Comparison of ENCODE assay signal across 8 cellular contexts in the genomic region with DNA sequence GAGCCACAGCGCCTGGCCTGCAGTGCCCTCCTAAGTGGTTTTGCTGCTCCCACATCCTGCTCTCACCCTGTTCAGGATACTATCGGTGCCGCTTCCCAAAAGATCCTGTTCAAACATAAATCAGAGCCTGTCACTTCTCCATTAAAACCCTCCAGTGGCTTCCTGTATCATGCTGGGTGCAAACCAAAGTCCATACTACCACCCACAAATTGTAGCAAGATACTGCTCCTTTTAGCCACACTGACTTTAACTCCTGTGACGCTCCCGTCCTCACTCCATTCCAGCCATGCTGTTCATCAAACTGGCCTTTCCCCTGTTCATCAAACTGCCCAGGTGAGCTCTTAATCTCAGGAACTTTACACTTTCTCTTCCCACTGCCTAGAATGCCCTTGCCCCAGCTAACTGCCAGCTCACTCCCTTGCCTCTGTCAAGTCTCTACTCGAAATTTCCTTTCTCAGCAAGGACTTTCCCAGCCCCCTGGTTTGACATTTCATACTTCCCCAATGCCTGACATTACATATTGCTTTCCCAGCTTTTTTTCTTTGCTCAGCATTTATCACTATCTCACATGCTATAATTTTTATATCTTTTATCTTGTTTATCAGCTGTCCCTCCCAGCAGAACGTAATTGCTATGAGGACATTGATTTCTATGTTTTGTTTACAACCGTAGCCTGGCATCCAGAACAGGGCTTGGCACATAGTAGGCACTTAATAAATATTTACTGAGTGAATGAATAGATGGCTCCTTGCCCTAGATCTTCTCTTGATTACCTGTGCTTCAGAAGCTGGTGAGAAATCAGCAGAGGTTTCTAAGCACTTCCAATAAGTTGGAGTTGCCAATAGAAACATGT. TPM values are rescaled to one million over a fixed set of nuclear protein-coding genes. Genes with fewer than 3 reads are reported as not detected.
DNase-seq lines count a peak whose midpoint lies in the region; ATAC-seq and TF ChIP-seq lines count a peak whose summit lies in the region.

No MANE protein-coding gene starts in this region.

- H3K36me3 ChIP-seq in RWPE2 (ENCODE audit: low read depth): no peaks in the 10 kb centered on the region
- no peaks in the 10 kb centered on the region for H3K36me3 ChIP-seq in gastroesophageal sphincter
- H3K36me3 ChIP-seq in psoas muscle (ENCODE audit: insufficient read depth in 1 of 2, low read depth in 1 of 2): no peaks in the 10 kb centered on the region

- H3K4me1 ChIP-seq in RWPE2 (ENCODE audit: insufficient read depth, poor library complexity, severe bottlenecking) (peaks cover 37% of the 10 kb centered on the region), gastroesophageal sphincter (peaks cover 0 to 11% (median 4%) of the 10 kb centered on the region in 3 donors), psoas muscle (peaks cover 6% of the 10 kb centered on the region)

- peak; percentile 15 for TF ChIP-seq CTCF in RWPE2 (IDR thresholded peaks at IDR 0.05; ENCODE audit: poor library complexity, severe bottlenecking)
- TF ChIP-seq CTCF in gastroesophageal sphincter (IDR thresholded peaks at IDR 0.05): no peak
- TF ChIP-seq CTCF in psoas muscle (IDR thresholded peaks at IDR 0.05): no peak

- intact Hi-C loops in psoas muscle (cut with DNase I): no loop called here

- H3K27me3 ChIP-seq in RWPE2 (ENCODE audit: insufficient read depth, poor library complexity, severe bottlenecking) (no peaks in the 10 kb centered on the region), gastroesophageal sphincter (no peaks in the 10 kb centered on the region), psoas muscle (ENCODE audit: insufficient read depth in 3 of 3, low read length in 2 of 3) (peaks cover 0 to 3% (median 1%) of the 10 kb centered on the region in 3 donors)

- TF ChIP-seq EP300 in gastroesophageal sphincter (IDR thresholded peaks at IDR 0.05): no peak

- no peak for TF ChIP-seq POLR2A in gastroesophageal sphincter (IDR thresholded peaks at IDR 0.05)

- H3K4me3 ChIP-seq in RWPE2 (ENCODE audit: severe bottlenecking): no peak overlapping the region
- H3K4me3 ChIP-seq in gastroesophageal sphincter: no peak overlapping the region
- no peak overlapping the region for H3K4me3 ChIP-seq in psoas muscle

- in situ Hi-C loops in G401 (cut with HindIII; ENCODE audit: low sequenced_read_pairs): no loop called here

- H3K9me3 ChIP-seq in RWPE2 (ENCODE audit: severe bottlenecking) (no peaks in the 10 kb centered on the region), gastroesophageal sphincter (no peaks in the 10 kb centered on the region), psoas muscle (no peaks in the 10 kb centered on the region)

- DNase-seq in EL (peak; percentile 53), RWPE2 (ENCODE audit: low spot score) (peak; percentile 71), psoas muscle (no peak), AML-193 (lab: John Stamatoyannopoulos, UW) (no peak), inferior parietal cortex (ENCODE audit: extremely low spot score) (no peak), G401 (ENCODE audit: low spot score) (no peak)

- ATAC-seq in RWPE2 (ENCODE audit: low read depth): peak; percentile 47
- no peak for ATAC-seq in gastroesophageal sphincter
- ATAC-seq in psoas muscle: no peak
- no peak for ATAC-seq in GM18870 (IDR thresholded peaks at IDR 0.05; ENCODE audit: unreplicated experiment)

- 58 to 65% methylated on average over 8 of the region's 8 CpGs for WGBS in gastroesophageal sphincter (ENCODE audit: low coverage in 1 of 2), 2 donors
- 65 to 77% (median 67%) methylated on average over 8 of the region's 8 CpGs for WGBS in psoas muscle, 3 donors

- H3K27ac ChIP-seq in RWPE2 (ENCODE audit: poor library complexity, severe bottlenecking) (peak overlapping the region; percentile 99), gastroesophageal sphincter (peak overlapping the region in 3 of 4 donors; percentile 25 to 51 (median 44)), psoas muscle (peak overlapping the region; percentile 14)

RNA-seq across cellular contexts. Expression of a gene that starts 44.3 kb away (rescaled TPM):
- total RNA-seq in gastroesophageal sphincter: 10 to 100 TPM; 35.0 to 60.8 (median 37.9) TPM
- total RNA-seq in psoas muscle: 10 to 100 TPM in 2 of 4 donors, 1 to 10 TPM in 2; 8.3 to 12.0 (median 10.0) TPM
- 1 to 10 TPM; 4.3 to 6.6 (median 5.6) TPM for polyA plus RNA-seq in psoas muscle
- total RNA-seq in G401 (2014; rRNA removed; shearing (Covaris generic)): 34.8 and 44.1 TPM in 2 replicates

Comparison
In these comparisons a context has a peak if more than half of its experiments do, and no peak if none do; other contexts are left out.
1. DNase-seq: peak in EL (single experiment) and RWPE2 (single experiment); none in psoas muscle (0 of 2), AML-193 (0 of 2), inferior parietal cortex (single experiment) and G401 (single experiment).
2. H3K27ac ChIP-seq: peak in every context shown above with its lines; median percentile 99 in RWPE2; 44 in gastroesophageal sphincter; 14 in psoas muscle.